ENCODE assay signal across 10 cellular contexts in the genomic region with DNA sequence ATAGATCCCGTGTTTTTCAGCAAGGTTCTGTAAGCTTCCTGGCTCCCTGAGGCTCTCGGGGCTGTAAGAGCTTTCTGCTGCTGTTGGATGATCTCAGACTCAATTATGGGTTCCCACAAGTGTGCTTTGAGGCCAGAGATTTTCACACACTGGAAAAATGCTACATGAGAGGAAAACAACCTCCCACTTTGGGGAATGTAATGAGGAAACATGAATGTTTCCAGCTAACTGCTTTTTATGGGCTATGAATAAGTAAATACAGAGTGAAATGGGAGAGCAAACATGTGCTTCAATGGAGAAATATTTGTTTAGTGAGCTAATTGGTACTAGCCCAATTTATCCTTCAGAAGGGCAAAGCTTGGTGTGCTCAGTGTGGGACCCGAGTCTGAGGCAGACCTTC.
DNase-seq lines count a peak whose midpoint lies in the region; ATAC-seq and TF ChIP-seq lines count a peak whose summit lies in the region.
"Had no signal": no experiment of that assay in that cellular context is flagged by ENCODE, and none has a peak within 500 bp of the region (broad histone marks: within the 10 kb centered on the region; RNA-seq: fewer than 3 reads in every experiment).

No MANE protein-coding gene starts in this region.

- no peak for ATAC-seq in HG03442 (IDR thresholded peaks at IDR 0.05; ENCODE audit: unreplicated experiment)

- peak; percentile 45 for DNase-seq in H4 (ENCODE audit: low spot score)
- peak; percentile 72 for DNase-seq in NCI-H69 (lab: John Stamatoyannopoulos, UW)
- DNase-seq in glomerular visceral epithelial cell (ENCODE audit: extremely low spot score), result peak; percentile 40
- no peak for DNase-seq in transverse colon
- no peak for DNase-seq in Karpas-422
- DNase-seq in neuronal stem cell (ENCODE audit: low spot score), result no peak
- no peak for DNase-seq in hepatic stellate cell (ENCODE audit: low spot score)
- DNase-seq: activated CD4-positive, alpha-beta T cell treated with anti-CD3 and anti-CD28 coated beads, Interleukin-2, amount 10 ng/mL, durations not matched to agents 7 days and 5 days; activated naive CD8-positive, alpha-beta T cell treated with anti-CD3 and anti-CD28 coated beads, Interleukin-2, amount 10 ng/mL, durations not matched to agents 7 days and 5 days had no signal

- H3K27ac ChIP-seq in transverse colon, result peak overlapping the region in 2 of 4 donors; percentile 13 to 48
- no peak overlapping the region for H3K27ac ChIP-seq in Karpas-422 (ENCODE audit: low read length)
- H3K27ac ChIP-seq in neuronal stem cell (replicated peaks; ENCODE audit: low read length), result no peak overlapping the region

- no peak overlapping the region for H2BK5ac ChIP-seq in neuronal stem cell (ENCODE audit: low read length)

- H2AFZ ChIP-seq in Karpas-422 (ENCODE audit: low read length), result no peak overlapping the region
- H2AFZ ChIP-seq in neuronal stem cell (ENCODE audit: low read length), result no peak overlapping the region

- intact Hi-C loops in transverse colon (cut with DNase I; ENCODE audit: low total_unique reads), result no loop called here

- H3K27me3 ChIP-seq in transverse colon (no peaks in the 10 kb centered on the region), Karpas-422 (ENCODE audit: low read length) (no peaks in the 10 kb centered on the region), neuronal stem cell (ENCODE audit: control insufficient read depth in 3 of 3, insufficient read depth in 3 of 3, low read depth in 1 of 3, low read length in 3 of 3) (no peaks in the 10 kb centered on the region)

- H3K79me1 ChIP-seq in neuronal stem cell (ENCODE audit: low read depth, low read length), result no peaks in the 10 kb centered on the region

- 18 to 24% methylated on average over 2 to 3 of the region's 3 CpGs for WGBS in transverse colon (ENCODE audit: low coverage in 1 of 2), 2 donors
- no CpG with 5 or more reads among the region's 3 CpGs for WGBS in neuronal stem cell (ENCODE audit: extremely low coverage in 2 of 2, insufficient read length in 2 of 2, insufficient replicate concordance in 1 of 2), 2 donors

- H3K79me2 ChIP-seq in Karpas-422 (ENCODE audit: low read length), result no peaks in the 10 kb centered on the region

- H3K4me3 ChIP-seq in transverse colon (no peak overlapping the region), Karpas-422 (ENCODE audit: low read length) (no peak overlapping the region), neuronal stem cell (ENCODE audit: low read length in 2 of 2) (no peak overlapping the region)

- H3K23ac ChIP-seq in neuronal stem cell (ENCODE audit: low read depth, low read length, poor library complexity), result no peak overlapping the region

- no peaks in the 10 kb centered on the region for H3K9me2 ChIP-seq in Karpas-422 (replicated peaks; ENCODE audit: insufficient read depth, low read length)

- H2AK5ac ChIP-seq in neuronal stem cell (ENCODE audit: low read depth, low read length), result no peak overlapping the region

- H3K9me3 ChIP-seq in transverse colon, result no peaks in the 10 kb centered on the region
- H3K9me3 ChIP-seq in Karpas-422 (ENCODE audit: low read length), result no peaks in the 10 kb centered on the region
- no peaks in the 10 kb centered on the region for H3K9me3 ChIP-seq in neuronal stem cell (replicated peaks in 1 of 2; ENCODE audit: control insufficient read depth in 2 of 2, insufficient read depth in 1 of 2, low read depth in 1 of 2, low read length in 2 of 2)

- no peak for TF ChIP-seq CTCF in transverse colon (IDR thresholded peaks at IDR 0.05)

- TF ChIP-seq EP300 in transverse colon (IDR thresholded peaks at IDR 0.05; ENCODE audit: low read depth), result no peak

- no peak overlapping the region for H4K8ac ChIP-seq in neuronal stem cell (ENCODE audit: low read depth, low read length)

- peak; percentile 32 for TF ChIP-seq POLR2A in transverse colon (IDR thresholded peaks at IDR 0.05)

- H2BK120ac ChIP-seq in neuronal stem cell (ENCODE audit: low read depth, low read length), result no peak overlapping the region

- H2BK15ac ChIP-seq in neuronal stem cell (ENCODE audit: low read length), result no peak overlapping the region

- H2BK12ac ChIP-seq in neuronal stem cell (ENCODE audit: low read length), result no peak overlapping the region

- in situ Hi-C loops in transverse colon (cut with MboI; ENCODE audit: low pct_ligation_motif_present in 1 of 4, low pct_unique_long_range_greater_than_20kb in 1 of 4, low sequenced_read_pairs in 3 of 4), result no loop called here

- H3K4me2 ChIP-seq in Karpas-422 (ENCODE audit: low read depth, low read length, poor library complexity, severe bottlenecking) (no peak overlapping the region), neuronal stem cell (ENCODE audit: insufficient read depth, low read length, poor library complexity, severe bottlenecking) (no peak overlapping the region)

- H4K91ac ChIP-seq in neuronal stem cell (ENCODE audit: low read depth, low read length, poor library complexity), result no peak overlapping the region

- no peaks in the 10 kb centered on the region for H3K36me3 ChIP-seq in transverse colon
- no peaks in the 10 kb centered on the region for H3K36me3 ChIP-seq in Karpas-422 (ENCODE audit: insufficient read depth, low read length)
- no peaks in the 10 kb centered on the region for H3K36me3 ChIP-seq in neuronal stem cell (replicated peaks in 1 of 2; ENCODE audit: control insufficient read depth in 2 of 2, insufficient read depth in 2 of 2, low read length in 2 of 2)

- H3K18ac ChIP-seq in neuronal stem cell (ENCODE audit: low read length), result no peak overlapping the region

- H3K4me1 ChIP-seq in transverse colon (no peaks in the 10 kb centered on the region), Karpas-422 (ENCODE audit: low read length) (no peaks in the 10 kb centered on the region), neuronal stem cell (ENCODE audit: control insufficient read depth in 2 of 2, insufficient read depth in 1 of 2, low read depth in 1 of 2, low read length in 2 of 2) (no peaks in the 10 kb centered on the region)

- H4K20me1 ChIP-seq in Karpas-422 (ENCODE audit: insufficient read depth, low read depth, low read length), result no peaks in the 10 kb centered on the region

- no peak overlapping the region for H3K4ac ChIP-seq in neuronal stem cell (ENCODE audit: low read length)

- no peak overlapping the region for H3K14ac ChIP-seq in neuronal stem cell (ENCODE audit: low read length)

- H3K9ac ChIP-seq in Karpas-422 (ENCODE audit: low read length) (no peak overlapping the region), neuronal stem cell (ENCODE audit: low read depth, low read length, poor library complexity) (no peak overlapping the region)

Comparison
In these comparisons a context has a peak if more than half of its experiments do, and no peak if none do; other contexts are left out.
1. DNase-seq: peak in H4 (single experiment), NCI-H69 (single experiment) and glomerular visceral epithelial cell (single experiment); none in transverse colon (single experiment), Karpas-422 (single experiment), neuronal stem cell (single experiment) and hepatic stellate cell (single experiment).